ENCODE assay signal across 8 cellular contexts in the genomic region with DNA sequence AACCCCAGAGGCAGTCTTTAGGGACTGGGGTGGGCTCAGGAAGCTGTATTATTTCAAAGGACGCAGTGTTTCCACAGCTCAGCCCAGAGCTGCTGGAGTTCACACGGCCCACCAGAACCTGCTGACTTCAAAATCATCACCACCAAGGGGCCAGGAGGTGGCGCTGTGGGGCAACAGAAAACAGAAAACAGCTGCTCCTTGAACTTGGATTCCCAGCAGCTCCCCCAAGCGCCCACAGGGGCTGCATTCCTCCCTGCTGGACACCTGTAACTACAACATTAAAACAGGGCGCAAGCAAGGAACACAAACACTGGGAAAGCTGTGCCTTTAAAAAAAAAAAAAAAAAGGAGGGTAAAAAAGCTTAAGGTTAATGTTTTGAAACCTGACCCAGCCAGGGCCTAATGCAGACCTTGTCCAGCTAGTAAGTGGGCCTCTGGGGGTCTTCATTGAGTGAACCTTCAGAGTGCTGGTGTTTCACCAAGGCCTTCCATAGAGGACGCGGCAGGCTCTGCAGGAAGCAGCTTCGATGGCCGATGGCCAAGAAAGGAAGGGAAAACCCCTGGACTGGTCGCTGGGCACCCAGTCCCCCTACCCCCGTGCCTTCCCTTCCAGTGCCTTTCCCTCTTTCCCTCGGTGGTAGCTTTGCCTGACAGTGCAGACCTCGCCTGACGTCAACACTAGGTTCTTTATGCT. TPM values are rescaled to one million over a fixed set of nuclear protein-coding genes. Genes with fewer than 3 reads are reported as not detected.
DNase-seq lines count a peak whose midpoint lies in the region; ATAC-seq and TF ChIP-seq lines count a peak whose summit lies in the region.

No MANE protein-coding gene starts in this region.

- TF ChIP-seq EP300 in gastroesophageal sphincter (IDR thresholded peaks at IDR 0.05) (no peak), suprapubic skin (IDR thresholded peaks at IDR 0.05) (no peak)

- no peaks in the 10 kb centered on the region for H3K27me3 ChIP-seq in SJCRH30
- H3K27me3 ChIP-seq in gastroesophageal sphincter = no peaks in the 10 kb centered on the region
- no peaks in the 10 kb centered on the region for H3K27me3 ChIP-seq in suprapubic skin

- ATAC-seq in gastroesophageal sphincter = peak; percentile 76
- peak; percentile 69 for ATAC-seq in omental fat pad (ENCODE audit: low FRiP score)

- WGBS in gastroesophageal sphincter (ENCODE audit: low coverage in 1 of 2), 2 donors = 0 to 27% methylated on average over 3 to 13 of the region's 14 CpGs
- WGBS in suprapubic skin = 31% methylated on average over 14 of the region's 14 CpGs

- no peaks in the 10 kb centered on the region for H3K4me1 ChIP-seq in SJCRH30
- H3K4me1 ChIP-seq in gastroesophageal sphincter = peaks cover 0 to 46% (median 5%) of the 10 kb centered on the region in 3 donors
- peaks cover 29% of the 10 kb centered on the region for H3K4me1 ChIP-seq in suprapubic skin

- TF ChIP-seq CTCF in gastroesophageal sphincter (IDR thresholded peaks at IDR 0.05) (peak in 3 of 4 experiments; percentile 92 to 96 (median 93)), omental fat pad (IDR thresholded peaks at IDR 0.05) (peak in 2 of 3 donors; percentile 74 to 75), suprapubic skin (IDR thresholded peaks at IDR 0.05) (peak; percentile 74 to 93)

- DNase-seq in activated gamma-delta T cell treated with Interleukin-2 at 50 U/mL for 16 hours = peak; percentile 70
- no peak for DNase-seq in activated gamma-delta T cell (lab: John Stamatoyannopoulos, UW)
- DNase-seq in NAMALWA (ENCODE audit: low spot score) = peak; percentile 87
- DNase-seq in SJCRH30 = peak; percentile 85 to 96
- DNase-seq in activated effector memory CD4-positive, alpha-beta T cell treated with Interleukin-2 at 50 U/mL for 16 hours = peak; percentile 58
- DNase-seq in omental fat pad (ENCODE audit: low spot score) = peak; percentile 88
- DNase-seq in suprapubic skin (ENCODE audit: low spot score in 2 of 2) = peak; percentile 90

- H3K36me3 ChIP-seq in SJCRH30 (no peaks in the 10 kb centered on the region), gastroesophageal sphincter (no peaks in the 10 kb centered on the region), suprapubic skin (no peaks in the 10 kb centered on the region)

- TF ChIP-seq POLR2A in gastroesophageal sphincter (IDR thresholded peaks at IDR 0.05) (no peak), suprapubic skin (IDR thresholded peaks at IDR 0.05) (no peak)

- H3K4me3 ChIP-seq in SJCRH30 (no peak overlapping the region), gastroesophageal sphincter (no peak overlapping the region), suprapubic skin (no peak overlapping the region)

- H3K27ac ChIP-seq in SJCRH30 = no peak overlapping the region
- peak overlapping the region in 3 of 4 donors; percentile 22 to 57 (median 36) for H3K27ac ChIP-seq in gastroesophageal sphincter
- no peak overlapping the region for H3K27ac ChIP-seq in suprapubic skin

- H3K9me3 ChIP-seq in SJCRH30 (replicated peaks) (no peaks in the 10 kb centered on the region), gastroesophageal sphincter (no peaks in the 10 kb centered on the region), suprapubic skin (no peaks in the 10 kb centered on the region)

RNA-seq across cellular contexts. Expression of gene MLPH, which starts 25.9 kb away (rescaled TPM):
- 0.14 TPM in 1 of 2 replicates, not detected in the other for total RNA-seq in SJCRH30 (2014; rRNA removed; shearing (Covaris generic))
- total RNA-seq in gastroesophageal sphincter = 10 to 100 TPM in 2 of 4 donors, 1 to 10 TPM in 2; 1.8 to 13.8 (median 10.8) TPM
- 10 to 100 TPM in 1 of 4 donors, 1 to 10 TPM in 3; 3.8 to 23.6 (median 6.4) TPM for total RNA-seq in omental fat pad
- 10 to 100 TPM in 3 of 4 donors, 1 to 10 TPM in 1; 8.8 to 41.1 (median 24.4) TPM for total RNA-seq in suprapubic skin

RNA-seq across cellular contexts. Expression of gene PRLH, which starts 53.5 kb away (rescaled TPM):
- not detected in 2 replicates for total RNA-seq in SJCRH30 (2014; rRNA removed; shearing (Covaris generic))
- total RNA-seq in gastroesophageal sphincter (not detected), omental fat pad (not detected), suprapubic skin (not detected)

Comparison
In these comparisons a context has a peak if more than half of its experiments do, and no peak if none do; other contexts are left out.
1. H3K27ac ChIP-seq: peak in gastroesophageal sphincter (3 of 4); none in SJCRH30 (single experiment) and suprapubic skin (single experiment).
2. Peak in every context shown above with its lines, with median percentiles within 50 percentile points of each other: CTCF ChIP-seq.